Comparison of ENCODE assay signal across 1 cellular context in the genomic region with DNA sequence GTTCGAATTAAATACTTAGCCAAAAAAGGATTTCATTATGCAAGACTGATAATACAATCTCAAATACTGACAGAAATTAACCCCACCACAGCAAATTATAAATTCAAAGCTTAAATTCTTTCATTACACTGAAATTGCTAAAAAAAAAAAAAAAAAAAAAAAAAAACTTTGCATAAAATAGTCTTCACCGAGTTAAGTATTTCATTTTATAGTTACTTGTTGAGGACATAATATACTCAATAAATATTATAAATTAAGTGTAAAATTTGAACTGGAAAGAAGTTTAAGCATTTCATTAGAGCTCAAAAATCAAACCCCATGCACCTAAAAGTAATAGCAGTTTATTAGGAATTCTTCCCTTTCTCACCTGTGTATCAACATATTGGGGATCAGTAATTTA.
TF ChIP-seq lines count a peak whose summit lies in the region.

No MANE protein-coding gene starts in this region.

TF ChIP-seq in HEK293, 187 proteins besides CTCF, POLR2A, EP300 and RAD21:
- TF ChIP-seq ZNF664 (tag by site-specific recombination; IDR thresholded peaks at IDR 0.05) (peak; percentile 88), ZNF654 (tag by site-specific recombination; IDR thresholded peaks at IDR 0.05; ENCODE audit: low read depth) (no peak)
- TF ChIP-seq, protein P1, sequence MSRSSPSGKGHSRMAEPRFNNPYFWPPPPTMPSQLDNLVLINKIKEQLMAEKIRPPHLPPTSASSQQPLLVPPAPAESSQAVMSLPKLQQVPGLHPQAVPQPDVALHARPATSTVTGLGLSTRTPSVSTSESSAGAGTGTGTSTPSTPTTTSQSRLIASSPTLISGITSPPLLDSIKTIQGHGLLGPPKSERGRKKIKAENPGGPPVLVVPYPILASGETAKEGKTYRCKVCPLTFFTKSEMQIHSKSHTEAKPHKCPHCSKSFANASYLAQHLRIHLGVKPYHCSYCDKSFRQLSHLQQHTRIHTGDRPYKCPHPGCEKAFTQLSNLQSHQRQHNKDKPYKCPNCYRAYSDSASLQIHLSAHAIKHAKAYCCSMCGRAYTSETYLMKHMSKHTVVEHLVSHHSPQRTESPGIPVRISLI (tag by site-specific recombination; IDR thresholded peaks at IDR 0.05): peak; percentile 93
- TF ChIP-seq, protein P2, sequence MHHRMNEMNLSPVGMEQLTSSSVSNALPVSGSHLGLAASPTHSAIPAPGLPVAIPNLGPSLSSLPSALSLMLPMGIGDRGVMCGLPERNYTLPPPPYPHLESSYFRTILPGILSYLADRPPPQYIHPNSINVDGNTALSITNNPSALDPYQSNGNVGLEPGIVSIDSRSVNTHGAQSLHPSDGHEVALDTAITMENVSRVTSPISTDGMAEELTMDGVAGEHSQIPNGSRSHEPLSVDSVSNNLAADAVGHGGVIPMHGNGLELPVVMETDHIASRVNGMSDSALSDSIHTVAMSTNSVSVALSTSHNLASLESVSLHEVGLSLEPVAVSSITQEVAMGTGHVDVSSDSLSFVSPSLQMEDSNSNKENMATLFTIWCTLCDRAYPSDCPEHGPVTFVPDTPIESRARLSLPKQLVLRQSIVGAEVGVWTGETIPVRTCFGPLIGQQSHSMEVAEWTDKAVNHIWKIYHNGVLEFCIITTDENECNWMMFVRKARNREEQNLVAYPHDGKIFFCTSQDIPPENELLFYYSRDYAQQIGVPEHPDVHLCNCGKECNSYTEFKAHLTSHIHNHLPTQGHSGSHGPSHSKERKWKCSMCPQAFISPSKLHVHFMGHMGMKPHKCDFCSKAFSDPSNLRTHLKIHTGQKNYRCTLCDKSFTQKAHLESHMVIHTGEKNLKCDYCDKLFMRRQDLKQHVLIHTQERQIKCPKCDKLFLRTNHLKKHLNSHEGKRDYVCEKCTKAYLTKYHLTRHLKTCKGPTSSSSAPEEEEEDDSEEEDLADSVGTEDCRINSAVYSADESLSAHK (tag by site-specific recombination; IDR thresholded peaks at IDR 0.05): no peak
- TF ChIP-seq, protein P3, sequence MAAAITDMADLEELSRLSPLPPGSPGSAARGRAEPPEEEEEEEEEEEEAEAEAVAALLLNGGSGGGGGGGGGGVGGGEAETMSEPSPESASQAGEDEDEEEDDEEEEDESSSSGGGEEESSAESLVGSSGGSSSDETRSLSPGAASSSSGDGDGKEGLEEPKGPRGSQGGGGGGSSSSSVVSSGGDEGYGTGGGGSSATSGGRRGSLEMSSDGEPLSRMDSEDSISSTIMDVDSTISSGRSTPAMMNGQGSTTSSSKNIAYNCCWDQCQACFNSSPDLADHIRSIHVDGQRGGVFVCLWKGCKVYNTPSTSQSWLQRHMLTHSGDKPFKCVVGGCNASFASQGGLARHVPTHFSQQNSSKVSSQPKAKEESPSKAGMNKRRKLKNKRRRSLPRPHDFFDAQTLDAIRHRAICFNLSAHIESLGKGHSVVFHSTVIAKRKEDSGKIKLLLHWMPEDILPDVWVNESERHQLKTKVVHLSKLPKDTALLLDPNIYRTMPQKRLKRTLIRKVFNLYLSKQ (tag by site-specific recombination; IDR thresholded peaks at IDR 0.05; ENCODE audit: borderline replicate concordance): no peak
